ENCODE assay signal across 24 cellular contexts in the genomic region with DNA sequence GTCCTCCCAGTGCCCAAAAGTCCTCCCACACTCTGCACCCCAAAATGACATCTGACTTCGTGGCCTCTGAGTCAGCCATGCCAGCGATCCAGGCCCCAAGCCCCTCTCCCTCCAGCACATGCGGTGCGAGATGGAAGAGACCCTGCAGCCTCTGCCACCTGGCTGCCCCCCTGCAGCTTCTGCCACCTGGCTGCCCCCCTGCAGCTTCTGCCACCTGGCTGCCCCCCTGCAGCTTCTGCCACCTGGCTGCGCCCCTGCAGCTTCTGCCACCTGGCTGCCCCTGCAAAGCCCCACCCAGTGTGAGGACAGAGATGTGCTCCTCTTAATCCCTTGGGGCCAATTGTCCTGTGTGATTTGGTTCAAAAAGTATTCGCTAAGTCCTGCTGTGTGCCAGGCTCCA.
"Had no signal": no experiment of that assay in that cellular context is flagged by ENCODE, and none has a peak within 500 bp of the region (broad histone marks: within the 10 kb centered on the region; RNA-seq: fewer than 3 reads in every experiment).

No MANE protein-coding gene starts in this region.

- DNase-seq: activated CD4-positive, alpha-beta T cell treated with anti-CD3 and anti-CD28 coated beads for 36 hours; activated CD4-positive, CD25-positive, alpha-beta regulatory T cell; activated naive CD4-positive, alpha-beta T cell; activated T-cell treated with anti-CD3 and anti-CD28 coated beads for 4 hours; activated T-cell treated with anti-CD3 and anti-CD28 coated beads, Interleukin-2, amount 50 U/mL, for 72 hours; endodermal cell; foreskin fibroblast; heart left ventricle; hypothalamus; immature natural killer cell; kidney; left colon; mammary epithelial cell; ovary; right lobe of liver; stimulated activated CD4-positive, alpha-beta T cell treated with anti-CD3 and anti-CD28 coated beads, Interleukin-12 subunit alpha, Interleukin-12 subunit beta, amount 100 ng/mL, for 4 hours; stimulated activated CD4-positive, alpha-beta T cell treated with anti-CD3 and anti-CD28 coated beads, Interleukin-4, amount 100 ng/mL, for 1 hour; trophoblast cell had no signal

- H3K27me3 ChIP-seq: ovary, right lobe of liver had no signal

- H3K27ac ChIP-seq: breast epithelium, heart left ventricle, ovary, right lobe of liver, skin epidermis, thoracic aorta had no signal

- H3K4me3 ChIP-seq: breast epithelium, heart left ventricle, ovary, right lobe of liver, skin epidermis, thoracic aorta had no signal

- ATAC-seq: activated CD4-positive, alpha-beta T cell treated with anti-CD3 and anti-CD28 coated beads for 36 hours; activated naive CD4-positive, alpha-beta T cell treated with anti-CD3 and anti-CD28 coated beads, Interleukin-2, amount 50 U/mL, for 72 hours; activated T-cell treated with anti-CD3 and anti-CD28 coated beads, Interleukin-2, amount 50 U/mL, for 72 hours; esophagus mucosa; heart left ventricle; left colon; right lobe of liver; stimulated activated effector memory CD8-positive, alpha-beta T cell treated with anti-CD3 and anti-CD28 coated beads, Interleukin-12 subunit alpha, Interleukin-12 subunit beta, amount 100 ng/mL, for 72 hours had no signal

- H3K9me3 ChIP-seq: breast epithelium, ovary, right lobe of liver, thoracic aorta had no signal

- H3K36me3 ChIP-seq: breast epithelium, heart left ventricle, ovary, right lobe of liver, thoracic aorta had no signal

- H3K4me1 ChIP-seq: right lobe of liver had no signal
